9 cellular contexts compared by ENCODE assay signal in genomic region chr2:142140434-142140845, GRCh38. TPM values are rescaled to one million over a fixed set of nuclear protein-coding genes. Genes with fewer than 3 reads are reported as not detected.
A peak's percentile ranks its signal among the peaks of the same experiment; 100 is the strongest.
DNase-seq lines count a peak whose midpoint lies in the region; ATAC-seq and TF ChIP-seq lines count a peak whose summit lies in the region.
"Had no signal": no experiment of that assay in that cellular context is flagged by ENCODE, and none has a peak within 500 bp of the region (broad histone marks: within the 10 kb centered on the region; RNA-seq: fewer than 3 reads in every experiment).

No MANE protein-coding gene starts in this region.

- TF ChIP-seq POLR2A in erythroblast (IDR thresholded peaks at IDR 0.05; ENCODE audit: low read length), result no peak

- H2AFZ ChIP-seq in OCI-LY7 (ENCODE audit: low read length), result no peak overlapping the region

- no peak overlapping the region for H3K4me2 ChIP-seq in OCI-LY7 (ENCODE audit: low read length)
- H3K4me2 ChIP-seq: KMS-11 had no signal

- no TSS peak for BruUV-seq in OCI-LY7 (replicated peaks; lab: Mats Ljungman, UMichigan)

- no peak overlapping the region for H3K27ac Mint-ChIP-seq in T-helper 2 cell treated with Interferon-gamma antibody and Interleukin-4, amounts not matched to agents 5 μg/mL and 100 μg/mL, for 36 hours

- no peaks in the 10 kb centered on the region for H4K20me1 ChIP-seq in OCI-LY7 (ENCODE audit: insufficient read depth, low read length)

- no peaks in the 10 kb centered on the region for H3K4me1 Mint-ChIP-seq in T-helper 2 cell treated with Interferon-gamma antibody and Interleukin-4, amounts not matched to agents 5 μg/mL and 100 μg/mL, for 36 hours (ENCODE audit: low read depth)

- no peaks in the 10 kb centered on the region for H3K36me3 ChIP-seq in OCI-LY7 (ENCODE audit: insufficient read depth, low read length)

- no peak overlapping the region for H3K27ac ChIP-seq in OCI-LY7 (ENCODE audit: low read depth, low read length, poor library complexity, severe bottlenecking)
- H3K27ac ChIP-seq: KMS-11 had no signal

- no peak overlapping the region for H3K4me3 Mint-ChIP-seq in T-helper 2 cell treated with Interferon-gamma antibody and Interleukin-4, amounts not matched to agents 5 μg/mL and 100 μg/mL, for 36 hours

- no peaks in the 10 kb centered on the region for H3K27me3 Mint-ChIP-seq in T-helper 2 cell treated with Interferon-gamma antibody and Interleukin-4, amounts not matched to agents 5 μg/mL and 100 μg/mL, for 36 hours (ENCODE audit: low read depth)

- ATAC-seq in HG03103 (IDR thresholded peaks at IDR 0.05; ENCODE audit: low read depth, unreplicated experiment) (peak; percentile 65), GM18520 (IDR thresholded peaks at IDR 0.05; ENCODE audit: unreplicated experiment) (no peak), HG02970 (IDR thresholded peaks at IDR 0.05; ENCODE audit: low FRiP score, unreplicated experiment) (no peak)

- no peaks in the 10 kb centered on the region for H3K79me2 ChIP-seq in OCI-LY7 (ENCODE audit: insufficient read depth, low read depth, low read length)

- H3K9me3 Mint-ChIP-seq in T-helper 2 cell treated with Interferon-gamma antibody and Interleukin-4, amounts not matched to agents 5 μg/mL and 100 μg/mL, for 36 hours, result no peaks in the 10 kb centered on the region

- DNase-seq in DMS53 (lab: John Stamatoyannopoulos, UW), result peak; percentile 30
- peak; percentile 33 for DNase-seq in OCI-LY7 (ENCODE audit: low spot score)
- DNase-seq in erythroblast (lab: John Stamatoyannopoulos, UW), result peak; percentile 2 to 37
- DNase-seq in superior temporal gyrus (ENCODE audit: extremely low spot score), result peak; percentile 90
- DNase-seq in T-helper 2 cell treated with Interferon-gamma antibody and Interleukin-4, amounts not matched to agents 5 μg/mL and 100 μg/mL, for 36 hours (ENCODE audit: low spot score), result no peak

- no peak overlapping the region for H3K4me3 ChIP-seq in OCI-LY7 (ENCODE audit: low read depth, low read length, poor library complexity, severe bottlenecking)

- no peaks in the 10 kb centered on the region for H3K9me3 ChIP-seq in OCI-LY7 (ENCODE audit: low read length)

- POLR2A ChIA-PET in OCI-LY7 (lab: Charles Lee), result interaction anchor here (0.7 to 1.1 kb wide), 2 partner anchors 109 to 390 kb away, joined by 3 to 6 read pairs; no protein-coding TSS in a partner anchor

- CTCF ChIA-PET in OCI-LY7 (lab: Charles Lee; ENCODE audit: unreplicated experiment), result no interaction called here

- peak; percentile 86 for TF ChIP-seq CTCF in OCI-LY7 (conservative IDR thresholded peaks at IDR 0.05; ENCODE audit: low read length)

- intact Hi-C loops in OCI-LY7 (cut with micrococcal nuclease; ENCODE audit: unreplicated experiment), result no loop called here

- no peaks in the 10 kb centered on the region for H3K36me3 Mint-ChIP-seq in T-helper 2 cell treated with Interferon-gamma antibody and Interleukin-4, amounts not matched to agents 5 μg/mL and 100 μg/mL, for 36 hours (ENCODE audit: low read depth)

- no peaks in the 10 kb centered on the region for H3K9me2 ChIP-seq in OCI-LY7 (ENCODE audit: insufficient read depth, low read length)

- H3K4me1 ChIP-seq in OCI-LY7 (ENCODE audit: insufficient read depth, low read length, poor library complexity, severe bottlenecking), result no peaks in the 10 kb centered on the region

RNA-seq across cellular contexts. Expression of gene LRP1B, which starts 9.6 kb away (rescaled TPM):
- total RNA-seq in OCI-LY7 (2014; rRNA removed; shearing (Covaris generic)), result not detected in 2 replicates
- not detected in 2 replicates for total RNA-seq in OCI-LY7 (2022)
